Comparison of ENCODE assay signal across 2 cellular contexts in the genomic region with DNA sequence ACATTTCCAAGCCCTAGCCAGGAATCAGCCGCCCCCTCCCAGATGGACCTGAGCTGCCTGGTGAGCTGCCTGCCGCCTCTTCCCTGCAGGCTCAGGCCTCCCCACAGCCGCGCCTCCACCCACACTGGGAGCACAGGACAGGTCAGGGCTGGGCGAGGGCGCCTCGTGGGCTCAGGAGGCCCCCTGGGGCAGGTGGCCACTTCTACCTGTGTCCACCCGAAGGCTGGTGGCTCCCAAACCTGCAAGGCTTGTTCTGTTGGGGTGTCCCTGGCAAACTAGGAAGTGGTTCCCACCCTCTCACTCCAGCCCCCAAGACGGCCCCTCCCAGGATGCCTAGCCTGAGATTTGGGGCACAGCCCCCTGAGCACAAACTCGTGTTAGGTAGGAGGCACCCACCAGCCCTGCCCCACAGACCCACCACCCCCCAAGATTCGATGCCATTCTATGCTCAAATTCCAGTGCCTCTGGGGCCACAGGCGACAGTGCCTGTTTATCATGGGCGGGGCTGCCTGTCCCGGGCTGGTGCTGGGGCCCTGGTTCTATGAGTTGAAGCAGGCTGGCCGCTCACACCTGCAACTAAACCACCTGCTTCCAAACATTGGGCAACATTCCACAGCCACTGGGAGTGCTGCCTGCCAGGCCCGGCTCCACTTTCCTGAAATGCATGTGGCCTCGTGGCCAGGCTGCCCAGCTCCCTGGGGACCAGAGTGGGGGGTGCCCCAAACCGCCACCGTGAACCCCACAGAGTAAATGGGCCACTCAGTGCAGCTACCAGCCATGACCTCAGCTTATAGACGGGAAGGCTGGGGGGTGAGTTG.
TF ChIP-seq lines count a peak whose summit lies in the region.

No MANE protein-coding gene starts in this region.

TF ChIP-seq in H1, 55 proteins besides CTCF, POLR2A, EP300 and RAD21:
- TF ChIP-seq EGR1 (IDR thresholded peaks at IDR 0.05; ENCODE audit: borderline replicate concordance, low read depth, low read length), result no peak
- no peak for TF ChIP-seq TEAD4 (IDR thresholded peaks at IDR 0.05; ENCODE audit: low read depth, low read length)
- TF ChIP-seq SUZ12 (IDR thresholded peaks at IDR 0.05; ENCODE audit: low read length), result no peak
- TF ChIP-seq CTBP2 (IDR thresholded peaks at IDR 0.05; ENCODE audit: borderline replicate concordance, insufficient read depth, insufficient read length, low read length), result no peak
- no peak for TF ChIP-seq SIX5 (IDR thresholded peaks at IDR 0.05; ENCODE audit: low read depth, low read length)
- TF ChIP-seq SAP30 (IDR thresholded peaks at IDR 0.05; ENCODE audit: insufficient read depth, insufficient replicate concordance, low read length), result no peak
- TF ChIP-seq SP2 (IDR thresholded peaks at IDR 0.05; ENCODE audit: low read length), result no peak
- no peak for TF ChIP-seq RFX5 (IDR thresholded peaks at IDR 0.05; ENCODE audit: borderline replicate concordance, low read depth, low read length)

TF ChIP-seq in WTC11, 78 proteins besides CTCF, POLR2A, EP300 and RAD21:
- TF ChIP-seq, protein P1, sequence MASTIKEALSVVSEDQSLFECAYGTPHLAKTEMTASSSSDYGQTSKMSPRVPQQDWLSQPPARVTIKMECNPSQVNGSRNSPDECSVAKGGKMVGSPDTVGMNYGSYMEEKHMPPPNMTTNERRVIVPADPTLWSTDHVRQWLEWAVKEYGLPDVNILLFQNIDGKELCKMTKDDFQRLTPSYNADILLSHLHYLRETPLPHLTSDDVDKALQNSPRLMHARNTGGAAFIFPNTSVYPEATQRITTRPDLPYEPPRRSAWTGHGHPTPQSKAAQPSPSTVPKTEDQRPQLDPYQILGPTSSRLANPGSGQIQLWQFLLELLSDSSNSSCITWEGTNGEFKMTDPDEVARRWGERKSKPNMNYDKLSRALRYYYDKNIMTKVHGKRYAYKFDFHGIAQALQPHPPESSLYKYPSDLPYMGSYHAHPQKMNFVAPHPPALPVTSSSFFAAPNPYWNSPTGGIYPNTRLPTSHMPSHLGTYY (CRISPR knock-in tag; IDR thresholded peaks at IDR 0.05), result no peak
- no peak for TF ChIP-seq SMAD3 (CRISPR knock-in tag; IDR thresholded peaks at IDR 0.05; ENCODE audit: borderline replicate concordance)
- TF ChIP-seq, protein P2, sequence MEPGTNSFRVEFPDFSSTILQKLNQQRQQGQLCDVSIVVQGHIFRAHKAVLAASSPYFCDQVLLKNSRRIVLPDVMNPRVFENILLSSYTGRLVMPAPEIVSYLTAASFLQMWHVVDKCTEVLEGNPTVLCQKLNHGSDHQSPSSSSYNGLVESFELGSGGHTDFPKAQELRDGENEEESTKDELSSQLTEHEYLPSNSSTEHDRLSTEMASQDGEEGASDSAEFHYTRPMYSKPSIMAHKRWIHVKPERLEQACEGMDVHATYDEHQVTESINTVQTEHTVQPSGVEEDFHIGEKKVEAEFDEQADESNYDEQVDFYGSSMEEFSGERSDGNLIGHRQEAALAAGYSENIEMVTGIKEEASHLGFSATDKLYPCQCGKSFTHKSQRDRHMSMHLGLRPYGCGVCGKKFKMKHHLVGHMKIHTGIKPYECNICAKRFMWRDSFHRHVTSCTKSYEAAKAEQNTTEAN (CRISPR knock-in tag; IDR thresholded peaks at IDR 0.05), result no peak
- TF ChIP-seq, protein P3, sequence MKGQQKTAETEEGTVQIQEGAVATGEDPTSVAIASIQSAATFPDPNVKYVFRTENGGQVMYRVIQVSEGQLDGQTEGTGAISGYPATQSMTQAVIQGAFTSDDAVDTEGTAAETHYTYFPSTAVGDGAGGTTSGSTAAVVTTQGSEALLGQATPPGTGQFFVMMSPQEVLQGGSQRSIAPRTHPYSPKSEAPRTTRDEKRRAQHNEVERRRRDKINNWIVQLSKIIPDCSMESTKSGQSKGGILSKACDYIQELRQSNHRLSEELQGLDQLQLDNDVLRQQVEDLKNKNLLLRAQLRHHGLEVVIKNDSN (CRISPR knock-in tag; IDR thresholded peaks at IDR 0.05), result no peak
- TF ChIP-seq, protein P4, sequence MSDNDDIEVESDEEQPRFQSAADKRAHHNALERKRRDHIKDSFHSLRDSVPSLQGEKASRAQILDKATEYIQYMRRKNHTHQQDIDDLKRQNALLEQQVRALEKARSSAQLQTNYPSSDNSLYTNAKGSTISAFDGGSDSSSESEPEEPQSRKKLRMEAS (CRISPR knock-in tag; IDR thresholded peaks at IDR 0.05), result no peak
- TF ChIP-seq, protein P5, sequence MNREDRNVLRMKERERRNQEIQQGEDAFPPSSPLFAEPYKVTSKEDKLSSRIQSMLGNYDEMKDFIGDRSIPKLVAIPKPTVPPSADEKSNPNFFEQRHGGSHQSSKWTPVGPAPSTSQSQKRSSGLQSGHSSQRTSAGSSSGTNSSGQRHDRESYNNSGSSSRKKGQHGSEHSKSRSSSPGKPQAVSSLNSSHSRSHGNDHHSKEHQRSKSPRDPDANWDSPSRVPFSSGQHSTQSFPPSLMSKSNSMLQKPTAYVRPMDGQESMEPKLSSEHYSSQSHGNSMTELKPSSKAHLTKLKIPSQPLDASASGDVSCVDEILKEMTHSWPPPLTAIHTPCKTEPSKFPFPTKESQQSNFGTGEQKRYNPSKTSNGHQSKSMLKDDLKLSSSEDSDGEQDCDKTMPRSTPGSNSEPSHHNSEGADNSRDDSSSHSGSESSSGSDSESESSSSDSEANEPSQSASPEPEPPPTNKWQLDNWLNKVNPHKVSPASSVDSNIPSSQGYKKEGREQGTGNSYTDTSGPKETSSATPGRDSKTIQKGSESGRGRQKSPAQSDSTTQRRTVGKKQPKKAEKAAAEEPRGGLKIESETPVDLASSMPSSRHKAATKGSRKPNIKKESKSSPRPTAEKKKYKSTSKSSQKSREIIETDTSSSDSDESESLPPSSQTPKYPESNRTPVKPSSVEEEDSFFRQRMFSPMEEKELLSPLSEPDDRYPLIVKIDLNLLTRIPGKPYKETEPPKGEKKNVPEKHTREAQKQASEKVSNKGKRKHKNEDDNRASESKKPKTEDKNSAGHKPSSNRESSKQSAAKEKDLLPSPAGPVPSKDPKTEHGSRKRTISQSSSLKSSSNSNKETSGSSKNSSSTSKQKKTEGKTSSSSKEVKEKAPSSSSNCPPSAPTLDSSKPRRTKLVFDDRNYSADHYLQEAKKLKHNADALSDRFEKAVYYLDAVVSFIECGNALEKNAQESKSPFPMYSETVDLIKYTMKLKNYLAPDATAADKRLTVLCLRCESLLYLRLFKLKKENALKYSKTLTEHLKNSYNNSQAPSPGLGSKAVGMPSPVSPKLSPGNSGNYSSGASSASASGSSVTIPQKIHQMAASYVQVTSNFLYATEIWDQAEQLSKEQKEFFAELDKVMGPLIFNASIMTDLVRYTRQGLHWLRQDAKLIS (CRISPR knock-in tag; IDR thresholded peaks at IDR 0.05; ENCODE audit: borderline replicate concordance), result no peak
- TF ChIP-seq, protein P6, sequence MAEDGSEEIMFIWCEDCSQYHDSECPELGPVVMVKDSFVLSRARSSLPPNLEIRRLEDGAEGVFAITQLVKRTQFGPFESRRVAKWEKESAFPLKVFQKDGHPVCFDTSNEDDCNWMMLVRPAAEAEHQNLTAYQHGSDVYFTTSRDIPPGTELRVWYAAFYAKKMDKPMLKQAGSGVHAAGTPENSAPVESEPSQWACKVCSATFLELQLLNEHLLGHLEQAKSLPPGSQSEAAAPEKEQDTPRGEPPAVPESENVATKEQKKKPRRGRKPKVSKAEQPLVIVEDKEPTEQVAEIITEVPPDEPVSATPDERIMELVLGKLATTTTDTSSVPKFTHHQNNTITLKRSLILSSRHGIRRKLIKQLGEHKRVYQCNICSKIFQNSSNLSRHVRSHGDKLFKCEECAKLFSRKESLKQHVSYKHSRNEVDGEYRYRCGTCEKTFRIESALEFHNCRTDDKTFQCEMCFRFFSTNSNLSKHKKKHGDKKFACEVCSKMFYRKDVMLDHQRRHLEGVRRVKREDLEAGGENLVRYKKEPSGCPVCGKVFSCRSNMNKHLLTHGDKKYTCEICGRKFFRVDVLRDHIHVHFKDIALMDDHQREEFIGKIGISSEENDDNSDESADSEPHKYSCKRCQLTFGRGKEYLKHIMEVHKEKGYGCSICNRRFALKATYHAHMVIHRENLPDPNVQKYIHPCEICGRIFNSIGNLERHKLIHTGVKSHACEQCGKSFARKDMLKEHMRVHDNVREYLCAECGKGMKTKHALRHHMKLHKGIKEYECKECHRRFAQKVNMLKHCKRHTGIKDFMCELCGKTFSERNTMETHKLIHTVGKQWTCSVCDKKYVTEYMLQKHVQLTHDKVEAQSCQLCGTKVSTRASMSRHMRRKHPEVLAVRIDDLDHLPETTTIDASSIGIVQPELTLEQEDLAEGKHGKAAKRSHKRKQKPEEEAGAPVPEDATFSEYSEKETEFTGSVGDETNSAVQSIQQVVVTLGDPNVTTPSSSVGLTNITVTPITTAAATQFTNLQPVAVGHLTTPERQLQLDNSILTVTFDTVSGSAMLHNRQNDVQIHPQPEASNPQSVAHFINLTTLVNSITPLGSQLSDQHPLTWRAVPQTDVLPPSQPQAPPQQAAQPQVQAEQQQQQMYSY (CRISPR knock-in tag; IDR thresholded peaks at IDR 0.05), result no peak
- TF ChIP-seq ETV6 (CRISPR knock-in tag; IDR thresholded peaks at IDR 0.05), result no peak
- no peak for TF ChIP-seq CREB1 (CRISPR knock-in tag; IDR thresholded peaks at IDR 0.05)
- no peak for TF ChIP-seq FOXJ3 (CRISPR knock-in tag; IDR thresholded peaks at IDR 0.05; ENCODE audit: borderline replicate concordance)
- TF ChIP-seq, protein P7, sequence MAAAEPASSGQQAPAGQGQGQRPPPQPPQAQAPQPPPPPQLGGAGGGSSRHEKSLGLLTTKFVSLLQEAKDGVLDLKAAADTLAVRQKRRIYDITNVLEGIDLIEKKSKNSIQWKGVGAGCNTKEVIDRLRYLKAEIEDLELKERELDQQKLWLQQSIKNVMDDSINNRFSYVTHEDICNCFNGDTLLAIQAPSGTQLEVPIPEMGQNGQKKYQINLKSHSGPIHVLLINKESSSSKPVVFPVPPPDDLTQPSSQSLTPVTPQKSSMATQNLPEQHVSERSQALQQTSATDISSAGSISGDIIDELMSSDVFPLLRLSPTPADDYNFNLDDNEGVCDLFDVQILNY (CRISPR knock-in tag; IDR thresholded peaks at IDR 0.05), result no peak
- no peak for TF ChIP-seq JAZF1 (CRISPR knock-in tag; IDR thresholded peaks at IDR 0.05)
